Comparison of ENCODE assay signal across 8 cellular contexts in genomic region chr7:128869138-128869943, GRCh38. TPM values are rescaled to one million over a fixed set of nuclear protein-coding genes. Genes with fewer than 3 reads are reported as not detected.
DNase-seq lines count a peak whose midpoint lies in the region; ATAC-seq lines count a peak whose summit lies in the region.

No MANE protein-coding gene starts in this region.

- H3K4me3 Mint-ChIP-seq in T-helper 2 cell treated with Interferon-gamma antibody and Interleukin-4, amounts not matched to agents 5 μg/mL and 100 μg/mL, for 36 hours = peak overlapping the region; percentile 54

- peaks cover 21% of the 10 kb centered on the region for H3K27me3 Mint-ChIP-seq in T-helper 2 cell treated with Interferon-gamma antibody and Interleukin-4, amounts not matched to agents 5 μg/mL and 100 μg/mL, for 36 hours (ENCODE audit: low read depth)

- H3K9me3 Mint-ChIP-seq in T-helper 2 cell treated with Interferon-gamma antibody and Interleukin-4, amounts not matched to agents 5 μg/mL and 100 μg/mL, for 36 hours = no peaks in the 10 kb centered on the region

- intact Hi-C loops in left colon (cut with DNase I, micrococcal nuclease) = no loop called here

- peaks cover 2% of the 10 kb centered on the region for H3K4me1 Mint-ChIP-seq in T-helper 2 cell treated with Interferon-gamma antibody and Interleukin-4, amounts not matched to agents 5 μg/mL and 100 μg/mL, for 36 hours (ENCODE audit: low read depth)

- DNase-seq in AML-193 (lab: John Stamatoyannopoulos, UW) (peak; percentile 15 to 17), caudate nucleus (lab: John Stamatoyannopoulos, UW) (peak in 39 of 61 donors; percentile 3 to 60 (median 27)), left colon (peak; percentile 58 to 75), NCI-H446 (lab: John Stamatoyannopoulos, UW) (no peak)
- DNase-seq in T-helper 2 cell treated with Interferon-gamma antibody and Interleukin-4, amounts not matched to agents 5 μg/mL and 100 μg/mL, for 36 hours (ENCODE audit: low spot score) = peak; percentile 42
- peak; percentile 46 for DNase-seq in stimulated activated CD4-positive, alpha-beta T cell treated with anti-CD3 and anti-CD28 coated beads, Interleukin-4, amount 100 ng/mL, for 1 hour

- no peak overlapping the region for H3K27ac ChIP-seq in caudate nucleus (ENCODE audit: low read depth, low read length)

- no peak overlapping the region for H3K27ac Mint-ChIP-seq in T-helper 2 cell treated with Interferon-gamma antibody and Interleukin-4, amounts not matched to agents 5 μg/mL and 100 μg/mL, for 36 hours

- peaks cover 18% of the 10 kb centered on the region for H3K36me3 Mint-ChIP-seq in T-helper 2 cell treated with Interferon-gamma antibody and Interleukin-4, amounts not matched to agents 5 μg/mL and 100 μg/mL, for 36 hours (ENCODE audit: low read depth)

- ATAC-seq in GM18907 (IDR thresholded peaks at IDR 0.05; ENCODE audit: unreplicated experiment) = peak; percentile 68
- ATAC-seq in HG03457 (IDR thresholded peaks at IDR 0.05; ENCODE audit: unreplicated experiment) = peak; percentile 47
- ATAC-seq in left colon = peak; percentile 85

RNA-seq across cellular contexts. Expression of gene ATP6V1F, which starts 6.7 kb away (rescaled TPM):
- 10 to 100 TPM; 65.8 to 78.5 TPM for total RNA-seq in left colon

RNA-seq across cellular contexts. Expression of gene FLNC, which starts 39.1 kb away (rescaled TPM):
- total RNA-seq in left colon = 10 to 100 TPM in 1 of 2 donors, 1 to 10 TPM in 1; 2.4 to 41.4 TPM

RNA-seq across cellular contexts. Expression of gene KCP, which starts 41.2 kb away (rescaled TPM):
- total RNA-seq in left colon = 1 to 10 TPM in 1 of 2 donors, under 1 TPM in 1; 0.81 to 1.6 TPM

Comparison
In these comparisons a context has a peak if more than half of its experiments do, and no peak if none do; other contexts are left out.
1. DNase-seq: peak in AML-193 (2 of 2), T-helper 2 cell treated with Interferon-gamma antibody and Interleukin-4, amounts not matched to agents 5 μg/mL and 100 μg/mL, for 36 hours (single experiment), caudate nucleus (39 of 61), left colon (2 of 2) and stimulated activated CD4-positive, alpha-beta T cell treated with anti-CD3 and anti-CD28 coated beads, Interleukin-4, amount 100 ng/mL, for 1 hour (single experiment); none in NCI-H446 (0 of 2).
2. Peak in every context shown above with its lines, with median percentiles within 50 percentile points of each other: ATAC-seq.